ENCODE assay signal across 12 cellular contexts in the genomic region with DNA sequence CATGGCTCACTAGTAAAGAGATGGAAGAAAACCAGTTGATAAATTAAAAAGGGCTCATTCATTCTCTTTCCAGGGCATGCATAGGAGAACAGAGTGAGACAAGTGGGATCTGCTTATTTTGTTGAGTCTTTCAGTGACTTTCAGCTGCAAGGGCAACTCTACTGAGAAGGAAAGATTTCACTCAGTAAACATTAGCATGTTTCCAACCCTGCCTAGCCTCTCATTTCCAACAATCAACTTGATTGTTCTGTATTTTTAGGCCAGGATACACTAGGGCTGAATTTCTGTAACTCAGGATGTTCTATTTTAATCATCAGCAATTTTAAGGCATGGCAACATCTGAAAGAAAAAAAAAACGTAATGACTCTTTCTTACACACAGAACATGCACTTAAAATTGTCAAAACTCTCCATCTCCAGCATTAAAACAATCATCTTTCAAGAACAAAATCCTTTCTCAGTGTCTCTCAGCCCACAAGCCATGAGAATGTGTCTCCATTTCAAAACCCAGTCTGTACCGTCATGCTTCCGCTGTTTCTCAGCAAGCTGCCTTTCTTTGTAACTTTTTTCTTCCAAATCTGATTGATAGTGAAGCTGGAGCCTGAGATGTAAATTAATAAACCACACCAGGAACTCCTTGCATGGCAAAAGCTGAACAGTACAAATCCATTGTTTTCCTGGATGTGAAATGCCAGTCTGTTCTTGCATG.
DNase-seq lines count a peak whose midpoint lies in the region; ATAC-seq and TF ChIP-seq lines count a peak whose summit lies in the region.
"Had no signal": no experiment of that assay in that cellular context is flagged by ENCODE, and none has a peak within 500 bp of the region (broad histone marks: within the 10 kb centered on the region; RNA-seq: fewer than 3 reads in every experiment).

No MANE protein-coding gene starts in this region.

- no peak overlapping the region for H3K4me3 Mint-ChIP-seq in T-helper 1 cell treated with Interleukin-12 subunit alpha and Interleukin-12 subunit beta and Interleukin-4 antibody, amounts not matched to agents 30 μg/mL and 1 μg/mL, for 36 hours

- peak; percentile 78 for ATAC-seq in sciatic nerve

- peaks cover 47% of the 10 kb centered on the region for H3K36me3 Mint-ChIP-seq in T-helper 1 cell treated with Interleukin-12 subunit alpha and Interleukin-12 subunit beta and Interleukin-4 antibody, amounts not matched to agents 30 μg/mL and 1 μg/mL, for 36 hours (ENCODE audit: low read depth)

- H3K4me3 ChIP-seq in esophagus muscularis mucosa: no peak overlapping the region

- no peaks in the 10 kb centered on the region for H3K27me3 Mint-ChIP-seq in T-helper 1 cell treated with Interleukin-12 subunit alpha and Interleukin-12 subunit beta and Interleukin-4 antibody, amounts not matched to agents 30 μg/mL and 1 μg/mL, for 36 hours (ENCODE audit: low read depth)

- TF ChIP-seq EP300 in esophagus muscularis mucosa (IDR thresholded peaks at IDR 0.05): no peak

- H3K27ac Mint-ChIP-seq in T-helper 1 cell treated with Interleukin-12 subunit alpha and Interleukin-12 subunit beta and Interleukin-4 antibody, amounts not matched to agents 30 μg/mL and 1 μg/mL, for 36 hours: peak overlapping the region; percentile 18

- no peaks in the 10 kb centered on the region for H3K27me3 ChIP-seq in esophagus muscularis mucosa

- WGBS in esophagus muscularis mucosa: 58% methylated on average over 3 of the region's 3 CpGs

- TF ChIP-seq CTCF in esophagus muscularis mucosa (IDR thresholded peaks at IDR 0.05): no peak

- in situ Hi-C loops in SK-MEL-5 (cut with HindIII; ENCODE audit: low pct_unique_long_range_greater_than_20kb, low sequenced_read_pairs): no loop called here

- peaks cover 14 to 93% (median 59%) of the 10 kb centered on the region in 4 donors for H3K36me3 ChIP-seq in esophagus muscularis mucosa

- no peaks in the 10 kb centered on the region for H3K9me3 ChIP-seq in esophagus muscularis mucosa

- H3K4me1 ChIP-seq in esophagus muscularis mucosa: peaks cover 27 to 84% (median 57%) of the 10 kb centered on the region in 4 donors

- H3K9me3 Mint-ChIP-seq in T-helper 1 cell treated with Interleukin-12 subunit alpha and Interleukin-12 subunit beta and Interleukin-4 antibody, amounts not matched to agents 30 μg/mL and 1 μg/mL, for 36 hours: no peaks in the 10 kb centered on the region

- peaks cover 18% of the 10 kb centered on the region for H3K4me1 Mint-ChIP-seq in T-helper 1 cell treated with Interleukin-12 subunit alpha and Interleukin-12 subunit beta and Interleukin-4 antibody, amounts not matched to agents 30 μg/mL and 1 μg/mL, for 36 hours (ENCODE audit: low read depth)

- intact Hi-C loops in esophagus muscularis mucosa (cut with DNase I): no loop called here
- intact Hi-C loops in sciatic nerve (cut with DNase I): no loop called here

- peak overlapping the region; percentile 36 to 57 (median 47) for H3K27ac ChIP-seq in esophagus muscularis mucosa (replicated peaks in 1 of 4)

- no peak for DNase-seq in T-helper 1 cell
- peak; percentile 52 for DNase-seq in SK-MEL-5 (ENCODE audit: low read depth, low spot score)
- no peak for DNase-seq in esophagus muscularis mucosa (ENCODE audit: extremely low spot score)
- DNase-seq in sciatic nerve (ENCODE audit: low spot score): no peak
- no peak for DNase-seq in activated gamma-delta T cell treated with Interleukin-2 at 50 U/mL for 16 hours
- DNase-seq in cerebellar nuclear complex (lab: John Stamatoyannopoulos, UW): no peak
- no peak for DNase-seq in NCI-H1417 (lab: John Stamatoyannopoulos, UW)
- DNase-seq: central memory CD4-positive, alpha-beta T cell; EL; SIG-M5; stimulated activated naive CD4-positive, alpha-beta T cell had no signal

- no peak for TF ChIP-seq POLR2A in esophagus muscularis mucosa (IDR thresholded peaks at IDR 0.05; ENCODE audit: low read depth)
